ENCODE assay signal across 8 cellular contexts in the genomic region with DNA sequence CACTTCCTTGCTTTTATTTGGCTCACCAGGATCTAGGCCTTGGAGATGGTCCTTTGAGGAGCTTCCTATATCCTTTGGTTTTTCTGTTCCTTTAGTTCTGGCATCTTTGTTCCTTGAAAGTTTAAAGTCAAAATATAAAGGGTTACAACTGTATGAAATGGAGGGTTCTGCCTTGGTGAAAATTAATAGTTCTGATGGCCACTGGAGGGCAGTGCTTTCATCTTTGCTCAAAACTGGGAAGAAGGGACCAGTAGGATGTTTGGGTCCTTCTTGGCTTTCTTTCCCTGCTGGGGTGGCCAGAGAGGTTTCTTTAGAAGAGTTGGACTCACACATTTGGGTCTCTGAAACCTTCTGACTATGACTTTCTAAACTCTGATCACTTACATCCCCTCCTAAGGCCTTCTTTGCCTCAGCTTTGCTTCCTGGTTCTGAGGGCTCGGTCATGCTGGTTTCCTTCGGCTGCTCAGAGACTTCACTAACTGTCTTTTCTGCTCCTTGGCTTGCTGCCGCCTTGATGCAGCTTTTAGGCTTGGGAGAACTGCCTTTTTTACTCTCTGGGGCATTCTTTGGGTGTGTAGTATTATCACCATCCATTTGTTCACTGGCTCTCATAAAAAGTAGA. TPM values are rescaled to one million over a fixed set of nuclear protein-coding genes. Genes with fewer than 3 reads are reported as not detected.
A peak's percentile ranks its signal among the peaks of the same experiment; 100 is the strongest.
DNase-seq lines count a peak whose midpoint lies in the region; ATAC-seq, FAIRE-seq and TF ChIP-seq lines count a peak whose summit lies in the region.

No MANE protein-coding gene starts in this region.

- H3K36me3 ChIP-seq in adrenal gland (replicated peaks in 1 of 2), result peaks cover 0 to 44% of the 10 kb centered on the region in 2 donors

- H3K4me3 ChIP-seq in AG10803 (ENCODE audit: low read length) (no peak overlapping the region), adrenal gland (no peak overlapping the region)

- intact Hi-C loops in adrenal gland (cut with DNase I), result no loop called here
- intact Hi-C loops in left colon (cut with DNase I, micrococcal nuclease), result no loop called here

- WGBS in adrenal gland, 4 donors, result 87 to 99% (median 92%) methylated on average over 3 of the region's 3 CpGs

- H3K27ac ChIP-seq in adrenal gland, result no peak overlapping the region

- DNase-seq in AG10803 (ENCODE audit: low read depth) (peak; percentile 26), GM19239 (ENCODE audit: insufficient read length, low spot score) (no peak), adrenal gland (peak in 1 of 7 donors; percentile 17), left colon (no peak), NCI-H2171 treated with DMSO at 0.1 percent for 48 hours (lab: John Stamatoyannopoulos, UW) (no peak)
- DNase-seq in stimulated activated CD8-positive, alpha-beta memory T cell treated with anti-CD3 and anti-CD28 coated beads, Interleukin-4, amount 100 ng/mL, for 48 hours, result no peak

- H3K9me3 ChIP-seq in adrenal gland (replicated peaks in 1 of 3), result no peaks in the 10 kb centered on the region

- ATAC-seq in left colon (peak; percentile 30), GM21526 (IDR thresholded peaks at IDR 0.05; ENCODE audit: low FRiP score, unreplicated experiment) (no peak), GM19452 (IDR thresholded peaks at IDR 0.05; ENCODE audit: unreplicated experiment) (no peak)

- no peaks in the 10 kb centered on the region for H3K27me3 ChIP-seq in adrenal gland

- no peaks in the 10 kb centered on the region for H3K4me1 ChIP-seq in adrenal gland (replicated peaks in 1 of 2)

- no peak for TF ChIP-seq POLR2A in adrenal gland (IDR thresholded peaks at IDR 0.05)

- TF ChIP-seq CTCF in AG10803 (conservative IDR thresholded peaks at IDR 0.05; ENCODE audit: low read length), result peak; percentile 61
- TF ChIP-seq CTCF in adrenal gland (IDR thresholded peaks at IDR 0.05), result peak; percentile 13 to 51 (median 36)

- FAIRE-seq in GM19239 (lab: Jason Lieb, UNC), result peak; percentile 89

RNA-seq across cellular contexts. Expression of gene ITGA2B, which starts 10.9 kb away (rescaled TPM):
- total RNA-seq in adrenal gland (1 to 10 TPM in 2 of 8 donors, under 1 TPM in 5, not detected in 1; 0.06 to 1.8 (median 0.69) TPM), left colon (under 1 TPM; 0.37 to 0.39 TPM)
- polyA plus RNA-seq in adrenal gland, result 1 to 10 TPM in 1 of 3 donors, under 1 TPM in 2; 0.07 to 1.7 (median 0.88) TPM

RNA-seq across cellular contexts. Expression of gene FAM171A2, which starts 36.7 kb away (rescaled TPM):
- 1 to 10 TPM in 6 of 8 donors, under 1 TPM in 2; 0.79 to 5.4 (median 2.4) TPM for total RNA-seq in adrenal gland
- polyA plus RNA-seq in adrenal gland, result 1 to 10 TPM in 1 of 3 donors, under 1 TPM in 2; 0.13 to 2.7 (median 0.54) TPM
- total RNA-seq in left colon, result under 1 TPM; 0.24 to 0.67 TPM

RNA-seq across cellular contexts. Expression of gene GRN, which starts 55.2 kb away (rescaled TPM):
- 100 to 1,000 TPM; 216 to 721 (median 418) TPM for total RNA-seq in adrenal gland
- polyA plus RNA-seq in adrenal gland, result 100 to 1,000 TPM in 1 of 3 donors, 10 to 100 TPM in 2; 91.7 to 111 (median 93.0) TPM
- total RNA-seq in left colon, result 100 to 1,000 TPM; 439 to 572 TPM
